ENCODE assay signal across 8 cellular contexts in genomic region chr4:129344058-129344457, GRCh38.
DNase-seq lines count a peak whose midpoint lies in the region; ATAC-seq and TF ChIP-seq lines count a peak whose summit lies in the region.

No MANE protein-coding gene starts in this region.

- H3K4me2 ChIP-seq in HCT116 (ENCODE audit: low read length) = peak overlapping the region; percentile 52

- H3K36me3 ChIP-seq in HCT116 (ENCODE audit: control insufficient read depth in 1 of 2, insufficient read depth in 2 of 2, low read length in 2 of 2) (no peaks in the 10 kb centered on the region), colonic mucosa (no peaks in the 10 kb centered on the region), mucosa of rectum (ENCODE audit: control insufficient read depth in 2 of 2, insufficient read depth in 2 of 2, low read length in 2 of 2) (no peaks in the 10 kb centered on the region)

- POLR2A ChIA-PET in HCT116 (lab: Charles Lee) = no interaction called here

- no peak for TF ChIP-seq POLR2A in HCT116 (IDR thresholded peaks at IDR 0.05; ENCODE audit: borderline replicate concordance, extremely low read depth, insufficient read depth, insufficient read length)

- H3K27me3 ChIP-seq in HCT116 (ENCODE audit: insufficient read depth, low read length) = no peaks in the 10 kb centered on the region
- H3K27me3 ChIP-seq in colonic mucosa = no peaks in the 10 kb centered on the region
- H3K27me3 ChIP-seq in mucosa of rectum (ENCODE audit: control insufficient read depth in 2 of 2, insufficient read depth in 2 of 2, low read length in 2 of 2) = no peaks in the 10 kb centered on the region

- H3K27ac ChIP-seq in HCT116 (ENCODE audit: low read depth, low read length) (no peak overlapping the region), colonic mucosa (peak overlapping the region; percentile 19), mucosa of rectum (ENCODE audit: low read depth in 2 of 2, low read length in 2 of 2) (no peak overlapping the region)

- peak; percentile 89 for ATAC-seq in HCT116
- no peak for ATAC-seq in GM19023 (IDR thresholded peaks at IDR 0.05; ENCODE audit: unreplicated experiment)
- no peak for ATAC-seq in GM21447 (IDR thresholded peaks at IDR 0.05; ENCODE audit: unreplicated experiment)

- peak; percentile 80 for TF ChIP-seq RAD21 in HCT116 (IDR thresholded peaks at IDR 0.05; ENCODE audit: low read depth)

- peaks cover 0 to 3% of the 10 kb centered on the region in 2 experiments; a peak in 1 of 4 replicates for H3K4me1 ChIP-seq in HCT116 (ENCODE audit: control insufficient read depth in 1 of 2, insufficient read depth in 2 of 2, low read length in 2 of 2)
- no peaks in the 10 kb centered on the region for H3K4me1 ChIP-seq in colonic mucosa
- peaks cover 2 to 3% of the 10 kb centered on the region in 2 donors for H3K4me1 ChIP-seq in mucosa of rectum (ENCODE audit: control insufficient read depth in 2 of 2, insufficient read depth in 2 of 2, low read length in 2 of 2)

- TF ChIP-seq CTCF in HCT116 (IDR thresholded peaks at IDR 0.05 in 2 of 3, conservative IDR thresholded peaks at IDR 0.05 in 1 of 3; ENCODE audit: borderline replicate concordance in 1 of 3, insufficient read depth in 1 of 3, low read depth in 2 of 3, low read length in 2 of 3) (peak; percentile 57 to 77 (median 68); a peak in 5 of 6 replicates), colonic mucosa (IDR thresholded peaks at IDR 0.05) (peak; percentile 52)

- peak; percentile 60 for DNase-seq in NCI-H2171 treated with DMSO at 0.1 percent for 48 hours (lab: John Stamatoyannopoulos, UW)
- DNase-seq in NCI-H2171 (lab: John Stamatoyannopoulos, UW) = no peak
- peak; percentile 39 for DNase-seq in HCT116 (ENCODE audit: low read depth, low spot score)
- DNase-seq in NCI-H526 (lab: John Stamatoyannopoulos, UW) = peak; percentile 14 to 49
- peak; percentile 49 for DNase-seq in colonic mucosa

- H3K9me2 ChIP-seq in HCT116 (ENCODE audit: insufficient read depth) = no peaks in the 10 kb centered on the region

- peak overlapping the region; percentile 89 for H2AFZ ChIP-seq in HCT116 (ENCODE audit: low read depth, low read length, poor library complexity, severe bottlenecking)

- CTCF ChIA-PET in HCT116 (lab: Charles Lee) = interaction anchor here (0.6 to 1.6 kb wide), 5 partner anchors 9 to 534 kb away, joined by 3 to 4 read pairs (median 3); no protein-coding TSS in a partner anchor

- H4K20me1 ChIP-seq in HCT116 (ENCODE audit: insufficient read depth) = no peaks in the 10 kb centered on the region

- H3K9me3 ChIP-seq in HCT116 (ENCODE audit: control insufficient read depth in 1 of 2, insufficient read depth in 1 of 2, low read depth in 1 of 2, low read length in 2 of 2) (no peaks in the 10 kb centered on the region), colonic mucosa (no peaks in the 10 kb centered on the region), mucosa of rectum (ENCODE audit: control insufficient read depth in 2 of 2, low read length in 2 of 2) (no peaks in the 10 kb centered on the region)

- intact Hi-C loops in HCT116 (cut with micrococcal nuclease) (loop anchor here (1.0 kb wide), 1 partner anchor 297 kb away; no protein-coding TSS in a partner anchor), colonic mucosa (cut with DNase I) (no loop called here)

- RAD21 ChIA-PET in HCT116 (lab: Charles Lee; ENCODE audit: low non-redundant PET in 1 of 2, low total read pairs in 2 of 2, uncharacterized antibody in 2 of 2, unreplicated experiment in 2 of 2) = no interaction called here

- H3K4me3 ChIP-seq in HCT116 (replicated peaks in 1 of 2; ENCODE audit: low read depth in 1 of 2, low read length in 2 of 2) (no peak overlapping the region), colonic mucosa (no peak overlapping the region), mucosa of rectum (ENCODE audit: low read length in 2 of 2) (peak overlapping the region; percentile 17 to 32)

- H3K79me2 ChIP-seq in HCT116 (ENCODE audit: insufficient read depth, low read length) = no peaks in the 10 kb centered on the region

- H3K9ac ChIP-seq in HCT116 (ENCODE audit: low read length) (no peak overlapping the region), colonic mucosa (ENCODE audit: low read depth in 2 of 2, low read length in 2 of 2) (no peak overlapping the region), mucosa of rectum (ENCODE audit: low read depth in 1 of 2, low read length in 2 of 2) (no peak overlapping the region)

- no TSS peak for BruUV-seq in HCT116 (replicated peaks; lab: Mats Ljungman, UMichigan)

TF ChIP-seq in HCT116, 20 proteins besides CTCF, POLR2A, EP300 and RAD21:
- TF ChIP-seq ELF1 (IDR thresholded peaks at IDR 0.05; ENCODE audit: borderline replicate concordance, low read depth) (no peak), YY1 (IDR thresholded peaks at IDR 0.05; ENCODE audit: extremely low read depth, insufficient replicate concordance, low read depth, low read length) (no peak), FOSL1 (IDR thresholded peaks at IDR 0.05; ENCODE audit: low read depth) (no peak), CBX3 (IDR thresholded peaks at IDR 0.05; ENCODE audit: low read depth) (no peak), SIN3A (IDR thresholded peaks at IDR 0.05; ENCODE audit: low read depth) (no peak)

Comparison
In these comparisons a context has a peak if more than half of its experiments do, and no peak if none do; other contexts are left out.
1. H3K4me3 ChIP-seq: peak in mucosa of rectum (2 of 2); none in HCT116 (0 of 2) and colonic mucosa (single experiment).